ENCODE assay signal across 1 cellular context in genomic region chr22:45162531-45162930, GRCh38.
TF ChIP-seq lines count a peak whose summit lies in the region.

No MANE protein-coding gene starts in this region.

TF ChIP-seq in GM23338, 12 proteins besides CTCF, POLR2A, EP300 and RAD21 (continued from another document):
- no peak for TF ChIP-seq ZNF462 (CRISPR knock-in tag; IDR thresholded peaks at IDR 0.05)
- TF ChIP-seq EZH2phosphoT487 (IDR thresholded peaks at IDR 0.05; ENCODE audit: unreplicated experiment), result no peak
- TF ChIP-seq ETS1 (IDR thresholded peaks at IDR 0.05), result no peak
- no peak for TF ChIP-seq JUNB (IDR thresholded peaks at IDR 0.05; ENCODE audit: unreplicated experiment)
- no peak for TF ChIP-seq STAT1 (IDR thresholded peaks at IDR 0.05; ENCODE audit: unreplicated experiment)
- no peak for TF ChIP-seq POLR2AphosphoS5 (IDR thresholded peaks at IDR 0.05; ENCODE audit: low read depth)
- no peak for TF ChIP-seq ZNF331 (CRISPR knock-in tag; IDR thresholded peaks at IDR 0.05; ENCODE audit: low read depth)
